8 cellular contexts compared by ENCODE assay signal in the genomic region with DNA sequence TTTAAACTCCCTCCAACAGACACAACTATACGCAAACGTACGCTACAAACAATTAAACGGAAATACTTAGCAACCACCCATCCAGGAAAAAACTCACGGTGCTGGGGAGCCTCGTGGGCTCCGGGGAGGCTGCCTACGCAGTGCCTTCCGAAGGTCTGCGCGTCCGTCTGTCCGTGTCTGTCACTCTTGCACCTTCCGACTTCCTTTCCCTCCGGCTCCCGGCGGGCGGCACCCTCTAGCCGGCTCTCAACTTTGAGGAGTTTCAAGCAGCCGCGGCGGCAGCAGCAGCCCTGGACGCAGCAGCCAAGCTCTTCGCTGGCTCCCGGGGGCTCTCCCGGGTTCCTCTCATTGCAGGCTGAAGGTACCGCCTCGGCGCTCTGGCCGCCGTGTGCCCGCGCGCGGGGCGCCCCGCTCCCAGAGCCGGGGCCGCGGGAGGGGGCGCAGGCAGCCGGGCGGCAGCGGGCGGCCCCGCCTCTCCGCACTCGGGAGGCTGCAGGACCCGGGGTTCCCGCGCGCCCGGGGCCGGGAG. TPM values are rescaled to one million over a fixed set of nuclear protein-coding genes. Genes with fewer than 3 reads are reported as not detected.
DNase-seq lines count a peak whose midpoint lies in the region; ATAC-seq, FAIRE-seq and TF ChIP-seq lines count a peak whose summit lies in the region.

A gene with protein sequence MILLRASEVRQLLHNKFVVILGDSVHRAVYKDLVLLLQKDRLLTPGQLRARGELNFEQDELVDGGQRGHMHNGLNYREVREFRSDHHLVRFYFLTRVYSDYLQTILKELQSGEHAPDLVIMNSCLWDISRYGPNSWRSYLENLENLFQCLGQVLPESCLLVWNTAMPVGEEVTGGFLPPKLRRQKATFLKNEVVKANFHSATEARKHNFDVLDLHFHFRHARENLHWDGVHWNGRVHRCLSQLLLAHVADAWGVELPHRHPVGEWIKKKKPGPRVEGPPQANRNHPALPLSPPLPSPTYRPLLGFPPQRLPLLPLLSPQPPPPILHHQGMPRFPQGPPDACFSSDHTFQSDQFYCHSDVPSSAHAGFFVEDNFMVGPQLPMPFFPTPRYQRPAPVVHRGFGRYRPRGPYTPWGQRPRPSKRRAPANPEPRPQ (plus strand): TSS at position 257 of the 529 bp plus-strand sequence. CDS start 155,443 bp downstream, outside the sequence.

- intact Hi-C loops in Right ventricle myocardium inferior (cut with DNase I) = loop anchor here (10.0 kb wide), 1 partner anchor 315 kb away; no protein-coding TSS in a partner anchor
- intact Hi-C loops in transverse colon (cut with DNase I; ENCODE audit: low total_unique reads) = no loop called here

- peak in 3 of 5 experiments; percentile 8 to 18 (median 12) for TF ChIP-seq CTCF in transverse colon (IDR thresholded peaks at IDR 0.05)

- H3K79me1 ChIP-seq in trophoblast cell (ENCODE audit: low read length) = peaks cover 21% of the 10 kb centered on the region

- peak within 1 kb of the TSS; percentile 12 for H2AK5ac ChIP-seq in trophoblast cell (ENCODE audit: low read length)

- H3K9me3 ChIP-seq in trophoblast cell (ENCODE audit: insufficient read depth, low read depth, low read length) (no peaks in the 10 kb centered on the region), transverse colon (no peaks in the 10 kb centered on the region)

- peak within 1 kb of the TSS; percentile 52 for H4K12ac ChIP-seq in trophoblast cell (ENCODE audit: low read depth, low read length)

- DNase-seq in AG20443 (ENCODE audit: low spot score) (peak; percentile 68), GM19239 (ENCODE audit: insufficient read length, low spot score) (peak; percentile 51), HT-29 (ENCODE audit: low spot score) (peak; percentile 73), SHP77 treated with DMSO at 0.1 percent for 48 hours (lab: John Stamatoyannopoulos, UW) (peak; percentile 41), Right ventricle myocardium inferior (ENCODE audit: missing footprints) (peak; percentile 85), trophoblast cell (peak; percentile 74 to 75), transverse colon (peak; percentile 77)
- DNase-seq in activated naive CD4-positive, alpha-beta T cell (lab: John Stamatoyannopoulos, UW) = peak; percentile 15 to 44 (median 27)

- H3K4me1 ChIP-seq in trophoblast cell (ENCODE audit: control insufficient read depth in 1 of 2, insufficient read depth in 2 of 2, low read length in 2 of 2) = peaks cover 7 to 10% of the 10 kb centered on the region in 2 experiments
- H3K4me1 ChIP-seq in transverse colon = peaks cover 0 to 47% (median 5%) of the 10 kb centered on the region in 4 donors

- peak within 1 kb of the TSS; percentile 79 for H2AFZ ChIP-seq in trophoblast cell (ENCODE audit: insufficient read depth, low read length, poor library complexity)

- peak within 1 kb of the TSS; percentile 80 for H3K4me2 ChIP-seq in trophoblast cell (ENCODE audit: low read length)

- FAIRE-seq in GM19239 (lab: Jason Lieb, UNC) = peak; percentile 45

- peak within 1 kb of the TSS; percentile 29 for H3K27ac ChIP-seq in trophoblast cell (ENCODE audit: low read depth, low read length)
- H3K27ac ChIP-seq in transverse colon = peak within 1 kb of the TSS; percentile 88 to 93 (median 88)

- no CpG with 5 or more reads among the region's 54 CpGs for WGBS in trophoblast cell (ENCODE audit: extremely low coverage, insufficient coverage, insufficient read length)
- WGBS in transverse colon (ENCODE audit: low coverage in 1 of 2), 2 donors = 0% methylated on average over 44 of the region's 54 CpGs; no CpG with 5 or more reads in 1 of the 2 donors

- H2BK5ac ChIP-seq in trophoblast cell (ENCODE audit: low read depth, low read length, poor library complexity) = peak within 1 kb of the TSS; percentile 67

- peak within 1 kb of the TSS; percentile 97 for H3K18ac ChIP-seq in trophoblast cell (ENCODE audit: low read length)

- in situ Hi-C loops in transverse colon (cut with MboI; ENCODE audit: low pct_ligation_motif_present in 1 of 4, low pct_unique_long_range_greater_than_20kb in 1 of 4, low sequenced_read_pairs in 3 of 4) = no loop called here

- peaks cover 4% of the 10 kb centered on the region for H3K79me2 ChIP-seq in trophoblast cell (ENCODE audit: control insufficient read depth, insufficient read depth, low read length, poor library complexity)

- H3K4me3 ChIP-seq in trophoblast cell (ENCODE audit: low read depth, low read length) = peak within 1 kb of the TSS; percentile 80
- peak within 1 kb of the TSS; percentile 62 to 82 (median 74) for H3K4me3 ChIP-seq in transverse colon

- H2BK12ac ChIP-seq in trophoblast cell (ENCODE audit: low read length) = peak within 1 kb of the TSS; percentile 94

- no peak within 1 kb of the TSS for H3K23ac ChIP-seq in trophoblast cell (ENCODE audit: low read length)

- H3K4ac ChIP-seq in trophoblast cell (ENCODE audit: low read depth, low read length) = peak within 1 kb of the TSS; percentile 58

- peak within 1 kb of the TSS; percentile 18 for H3K9ac ChIP-seq in trophoblast cell (ENCODE audit: low read length)

- H3K14ac ChIP-seq in trophoblast cell (ENCODE audit: low read length) = peak within 1 kb of the TSS; percentile 79

- TF ChIP-seq POLR2A in transverse colon (IDR thresholded peaks at IDR 0.05) = no peak

- peaks cover 0 to 6% of the 10 kb centered on the region in 2 experiments for H3K36me3 ChIP-seq in trophoblast cell (ENCODE audit: control insufficient read depth in 1 of 2, insufficient read depth in 2 of 2, low read length in 2 of 2)
- H3K36me3 ChIP-seq in transverse colon = no peaks in the 10 kb centered on the region

- peak within 1 kb of the TSS; percentile 90 for H4K8ac ChIP-seq in trophoblast cell (ENCODE audit: low read depth, low read length)

- no peak for TF ChIP-seq EP300 in transverse colon (IDR thresholded peaks at IDR 0.05; ENCODE audit: low read depth)

- H4K91ac ChIP-seq in trophoblast cell (ENCODE audit: low read depth, low read length) = peak within 1 kb of the TSS; percentile 87

- peak within 1 kb of the TSS; percentile 90 for H2BK120ac ChIP-seq in trophoblast cell (ENCODE audit: insufficient read depth, low read length, poor library complexity)

- H3K27me3 ChIP-seq in trophoblast cell (ENCODE audit: insufficient read depth, low read length) (no peaks in the 10 kb centered on the region), transverse colon (peaks cover 12% of the 10 kb centered on the region)

- peak; percentile 82 for ATAC-seq in Right ventricle myocardium inferior

RNA-seq across cellular contexts. Expression of the gene that starts here (rescaled TPM):
- 3.0 and 4.8 TPM in 2 replicates for total RNA-seq in HT-29 (2014; rRNA removed; shearing (Covaris generic))
- total RNA-seq in Right ventricle myocardium inferior (0.89 TPM), transverse colon (10 to 100 TPM in 1 of 4 donors, 1 to 10 TPM in 2, not detected in 1; 2.7 to 52.0 (median 3.0) TPM)
- polyA plus RNA-seq in trophoblast cell (2013) = 2.5 and 2.6 TPM in 2 replicates

Comparison
In these comparisons a context has a peak if more than half of its experiments do, and no peak if none do; other contexts are left out.
1. Peak in every context shown above with its lines: DNase-seq, ATAC-seq, H3K4me3 ChIP-seq and H3K27ac ChIP-seq.
2. Peak in DNase-seq and ATAC-seq in Right ventricle myocardium inferior; RNA of the gene not detected or under 1 TPM.
3. DNase-seq: peak in every context shown above with its lines; median percentile 85 in Right ventricle myocardium inferior; 77 in transverse colon; 74 in trophoblast cell; 73 in HT-29; 68 in AG20443; 51 in GM19239; 41 in SHP77 treated with DMSO at 0.1 percent for 48 hours; 27 in activated naive CD4-positive, alpha-beta T cell.